In genomic region chr18:74522635-74523548, GRCh38 we compare ENCODE assay signal across 19 cellular contexts. TPM values are rescaled to one million over a fixed set of nuclear protein-coding genes. Genes with fewer than 3 reads are reported as not detected.
A peak's percentile ranks its signal among the peaks of the same experiment; 100 is the strongest.
DNase-seq lines count a peak whose midpoint lies in the region; ATAC-seq and TF ChIP-seq lines count a peak whose summit lies in the region.
"Had no signal": no experiment of that assay in that cellular context is flagged by ENCODE, and none has a peak within 500 bp of the region (broad histone marks: within the 10 kb centered on the region; RNA-seq: fewer than 3 reads in every experiment).

No MANE protein-coding gene starts in this region.

- no peaks in the 10 kb centered on the region for H3K9me3 Mint-ChIP-seq in CD14-positive monocyte
- H3K9me3 Mint-ChIP-seq in WTC11 = peaks cover 30% of the 10 kb centered on the region
- H3K9me3 Mint-ChIP-seq in nephron progenitor cell = peaks cover 35% of the 10 kb centered on the region
- H3K9me3 Mint-ChIP-seq in immature natural killer cell = no peaks in the 10 kb centered on the region
- H3K9me3 Mint-ChIP-seq: central memory CD8-positive, alpha-beta T cell had no signal

- TF ChIP-seq CTCF in CD14-positive monocyte (IDR thresholded peaks at IDR 0.05) = no peak
- no peak for TF ChIP-seq CTCF in WTC11 (IDR thresholded peaks at IDR 0.05)
- TF ChIP-seq CTCF in nephron progenitor cell (IDR thresholded peaks at IDR 0.05) = no peak

- H3K27ac Mint-ChIP-seq in CD14-positive monocyte (peak overlapping the region in 3 of 7 donors; percentile 12 to 67 (median 66)), WTC11 (no peak overlapping the region), nephron progenitor cell (peak overlapping the region; percentile 97), immature natural killer cell (peak overlapping the region in 1 of 6 donors; percentile 55)

- CTCF ChIA-PET in WTC11 (lab: Charles Lee) = interaction anchor here (2.6 kb wide), 1 partner anchor 29 kb away, joined by 8 read pairs; no protein-coding TSS in a partner anchor

- H3K4me3 Mint-ChIP-seq in CD14-positive monocyte = no peak overlapping the region
- H3K4me3 Mint-ChIP-seq in WTC11 = no peak overlapping the region
- no peak overlapping the region for H3K4me3 Mint-ChIP-seq in nephron progenitor cell
- H3K4me3 Mint-ChIP-seq in immature natural killer cell = no peak overlapping the region
- H3K4me3 Mint-ChIP-seq: central memory CD8-positive, alpha-beta T cell had no signal

- ATAC-seq in WTC11 = peak; percentile 40
- ATAC-seq in HG02884 (IDR thresholded peaks at IDR 0.05; ENCODE audit: unreplicated experiment) = no peak
- ATAC-seq: K562 had no signal

- POLR2A ChIA-PET in WTC11 (lab: Charles Lee) = no interaction called here

- H3K4me1 Mint-ChIP-seq in CD14-positive monocyte (peaks cover 19% of the 10 kb centered on the region), WTC11 (0 out of 2 replicates have a peak, but pooled peaks cover 2% of the 10 kb centered on the region), nephron progenitor cell (peaks cover 21% of the 10 kb centered on the region), immature natural killer cell (peaks cover 5 to 6% of the 10 kb centered on the region in 2 donors)
- H3K4me1 Mint-ChIP-seq: central memory CD8-positive, alpha-beta T cell had no signal

- intact Hi-C loops in CD14-positive monocyte (cut with micrococcal nuclease) = no loop called here

- no peaks in the 10 kb centered on the region for H3K27me3 Mint-ChIP-seq in CD14-positive monocyte (ENCODE audit: low read depth in 3 of 3)
- H3K27me3 Mint-ChIP-seq in WTC11 (ENCODE audit: low read depth) = no peaks in the 10 kb centered on the region; the same call in 1 of the 2 replicates
- peaks cover 8% of the 10 kb centered on the region for H3K27me3 Mint-ChIP-seq in nephron progenitor cell (ENCODE audit: low read depth, poor library complexity)
- peaks cover 0 to 2% (median 0%) of the 10 kb centered on the region in 3 donors for H3K27me3 Mint-ChIP-seq in immature natural killer cell (ENCODE audit: low read depth in 3 of 3)
- H3K27me3 Mint-ChIP-seq: central memory CD8-positive, alpha-beta T cell had no signal

- H3K36me3 Mint-ChIP-seq in CD14-positive monocyte (peaks cover 49 to 50% of the 10 kb centered on the region in 2 donors), WTC11 (peaks cover 55% of the 10 kb centered on the region), nephron progenitor cell (ENCODE audit: low read depth) (peaks cover 53% of the 10 kb centered on the region), immature natural killer cell (peaks cover 10 to 34% (median 21%) of the 10 kb centered on the region in 3 donors)

- DNase-seq in CD14-positive monocyte (ENCODE audit: low spot score) (peak; percentile 21), LHCN-M2 (ENCODE audit: low read depth) (peak; percentile 18), WTC11 (ENCODE audit: low spot score) (no peak), nephron progenitor cell (no peak), AG08395 (ENCODE audit: low spot score) (no peak), immature natural killer cell (no peak)
- DNase-seq in stimulated activated CD8-positive, alpha-beta memory T cell treated with anti-CD3 and anti-CD28 coated beads, Interleukin-4, amount 100 ng/mL, for 48 hours = no peak
- DNase-seq: activated CD8-positive, alpha-beta memory T cell treated with anti-CD3 and anti-CD28 coated beads, Interleukin-2, amount 50 U/mL, for 4 hours; activated effector memory CD4-positive, alpha-beta T cell treated with anti-CD3 and anti-CD28 coated beads, Interleukin-2, amount 50 U/mL, for 16 hours; amygdala; effector memory CD4-positive, alpha-beta T cell; H7; NCI-H446 treated with DMSO at 0.1 percent for 48 hours; SK-N-SH; stimulated activated naive CD4-positive, alpha-beta T cell had no signal

TF ChIP-seq in WTC11, 78 proteins besides CTCF, POLR2A, EP300 and RAD21:
- TF ChIP-seq FOXP1 (CRISPR knock-in tag; IDR thresholded peaks at IDR 0.05; ENCODE audit: borderline replicate concordance) (0 out of 2 replicates have a peak, but pooled peaks have one; percentile 28), OVOL2 (CRISPR knock-in tag; IDR thresholded peaks at IDR 0.05; ENCODE audit: borderline replicate concordance) (no peak), MYBL2 (CRISPR knock-in tag; IDR thresholded peaks at IDR 0.05) (no peak), TEAD1 (CRISPR knock-in tag; IDR thresholded peaks at IDR 0.05) (no peak), GABPB1 (CRISPR knock-in tag; IDR thresholded peaks at IDR 0.05) (no peak)
- TF ChIP-seq, protein P1, sequence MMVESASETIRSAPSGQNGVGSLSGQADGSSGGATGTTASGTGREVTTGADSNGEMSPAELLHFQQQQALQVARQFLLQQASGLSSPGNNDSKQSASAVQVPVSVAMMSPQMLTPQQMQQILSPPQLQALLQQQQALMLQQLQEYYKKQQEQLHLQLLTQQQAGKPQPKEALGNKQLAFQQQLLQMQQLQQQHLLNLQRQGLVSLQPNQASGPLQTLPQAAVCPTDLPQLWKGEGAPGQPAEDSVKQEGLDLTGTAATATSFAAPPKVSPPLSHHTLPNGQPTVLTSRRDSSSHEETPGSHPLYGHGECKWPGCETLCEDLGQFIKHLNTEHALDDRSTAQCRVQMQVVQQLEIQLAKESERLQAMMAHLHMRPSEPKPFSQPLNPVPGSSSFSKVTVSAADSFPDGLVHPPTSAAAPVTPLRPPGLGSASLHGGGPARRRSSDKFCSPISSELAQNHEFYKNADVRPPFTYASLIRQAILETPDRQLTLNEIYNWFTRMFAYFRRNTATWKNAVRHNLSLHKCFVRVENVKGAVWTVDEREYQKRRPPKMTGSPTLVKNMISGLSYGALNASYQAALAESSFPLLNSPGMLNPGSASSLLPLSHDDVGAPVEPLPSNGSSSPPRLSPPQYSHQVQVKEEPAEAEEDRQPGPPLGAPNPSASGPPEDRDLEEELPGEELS (CRISPR knock-in tag; IDR thresholded peaks at IDR 0.05) = 0 out of 2 replicates have a peak, but pooled peaks have one; percentile 19
- TF ChIP-seq, protein P2, sequence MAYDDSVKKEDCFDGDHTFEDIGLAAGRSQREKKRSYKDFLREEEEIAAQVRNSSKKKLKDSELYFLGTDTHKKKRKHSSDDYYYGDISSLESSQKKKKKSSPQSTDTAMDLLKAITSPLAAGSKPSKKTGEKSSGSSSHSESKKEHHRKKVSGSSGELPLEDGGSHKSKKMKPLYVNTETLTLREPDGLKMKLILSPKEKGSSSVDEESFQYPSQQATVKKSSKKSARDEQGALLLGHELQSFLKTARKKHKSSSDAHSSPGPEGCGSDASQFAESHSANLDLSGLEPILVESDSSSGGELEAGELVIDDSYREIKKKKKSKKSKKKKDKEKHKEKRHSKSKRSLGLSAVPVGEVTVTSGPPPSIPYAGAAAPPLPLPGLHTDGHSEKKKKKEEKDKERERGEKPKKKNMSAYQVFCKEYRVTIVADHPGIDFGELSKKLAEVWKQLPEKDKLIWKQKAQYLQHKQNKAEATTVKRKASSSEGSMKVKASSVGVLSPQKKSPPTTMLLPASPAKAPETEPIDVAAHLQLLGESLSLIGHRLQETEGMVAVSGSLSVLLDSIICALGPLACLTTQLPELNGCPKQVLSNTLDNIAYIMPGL (CRISPR knock-in tag; IDR thresholded peaks at IDR 0.05) = no peak

RNA-seq across cellular contexts. Expression of gene CNDP1, which starts 11.4 kb away (rescaled TPM):
- polyA plus RNA-seq in CD14-positive monocyte = not detected
- not detected in 2 replicates for total RNA-seq in LHCN-M2 (2014; rRNA removed)
- not detected for polyA plus RNA-seq in LHCN-M2 (2012)
- 0.11 to 0.28 TPM (median 0.25 TPM) in 3 replicates for total RNA-seq in WTC11 (2021)
- polyA plus RNA-seq in immature natural killer cell = not detected
- total RNA-seq: H7, K562, upper lobe of left lung had no signal
- polyA plus RNA-seq: K562, SK-N-SH had no signal

RNA-seq across cellular contexts. Expression of gene CNDP2, which starts 26.7 kb away (rescaled TPM):
- polyA plus RNA-seq in CD14-positive monocyte (100 to 1,000 TPM; 103 to 186 TPM), immature natural killer cell (100 to 1,000 TPM; 117 to 187 (median 182) TPM)
- total RNA-seq in LHCN-M2 (2014; rRNA removed) (62.8 and 65.3 TPM in 2 replicates), WTC11 (2021) (228 to 248 TPM (median 229 TPM) in 3 replicates)
- polyA plus RNA-seq in LHCN-M2 (2012) = 87.9 TPM

Comparison
In these comparisons a context has a peak if more than half of its experiments do, and no peak if none do; other contexts are left out.
1. DNase-seq: peak in CD14-positive monocyte (single experiment) and LHCN-M2 (single experiment); none in WTC11 (single experiment), nephron progenitor cell (single experiment), stimulated activated CD8-positive, alpha-beta memory T cell treated with anti-CD3 and anti-CD28 coated beads, Interleukin-4, amount 100 ng/mL, for 48 hours (single experiment), AG08395 (single experiment) and immature natural killer cell (0 of 3).